ENCODE assay signal across 1 cellular context in genomic region chr15:52228928-52229327, GRCh38.
A peak's percentile ranks its signal among the peaks of the same experiment; 100 is the strongest.
TF ChIP-seq lines count a peak whose summit lies in the region.

No MANE protein-coding gene starts in this region.

TF ChIP-seq in GM12878, 131 proteins besides CTCF, POLR2A, EP300 and RAD21 (continued from another document):
- no peak for TF ChIP-seq NKRF (conservative IDR thresholded peaks at IDR 0.05)
- TF ChIP-seq BACH1 (IDR thresholded peaks at IDR 0.05; ENCODE audit: borderline replicate concordance) = no peak
- no peak for TF ChIP-seq USF2 (IDR thresholded peaks at IDR 0.05; ENCODE audit: borderline replicate concordance, low read depth, low read length)
- no peak for TF ChIP-seq WRNIP1 (IDR thresholded peaks at IDR 0.05; ENCODE audit: borderline replicate concordance, low read depth, low read length)
- no peak for TF ChIP-seq SKIL (IDR thresholded peaks at IDR 0.05; ENCODE audit: low read depth, poor library complexity, severe bottlenecking)
- TF ChIP-seq PML (IDR thresholded peaks at IDR 0.05; ENCODE audit: low read length) = no peak
- no peak for TF ChIP-seq NFYA (IDR thresholded peaks at IDR 0.05; ENCODE audit: borderline replicate concordance, low read depth, low read length)
- TF ChIP-seq ETV6 (conservative IDR thresholded peaks at IDR 0.05 in 1 of 2, IDR thresholded peaks at IDR 0.05 in 1 of 2; ENCODE audit: borderline replicate concordance in 1 of 2, low read depth in 1 of 2) = no peak
- no peak for TF ChIP-seq JUNB (IDR thresholded peaks at IDR 0.05)
- TF ChIP-seq ATF7 (IDR thresholded peaks at IDR 0.05; ENCODE audit: low read depth) = peak; percentile 72
- peak; percentile 28; the same call in 1 of the 2 replicates for TF ChIP-seq SPI1 (IDR thresholded peaks at IDR 0.05; ENCODE audit: borderline replicate concordance, insufficient read depth, low read depth, low read length)
- no peak for TF ChIP-seq ZNF384 (IDR thresholded peaks at IDR 0.05; ENCODE audit: borderline replicate concordance, low read depth, low read length)
